15 cellular contexts compared by ENCODE assay signal in the genomic region with DNA sequence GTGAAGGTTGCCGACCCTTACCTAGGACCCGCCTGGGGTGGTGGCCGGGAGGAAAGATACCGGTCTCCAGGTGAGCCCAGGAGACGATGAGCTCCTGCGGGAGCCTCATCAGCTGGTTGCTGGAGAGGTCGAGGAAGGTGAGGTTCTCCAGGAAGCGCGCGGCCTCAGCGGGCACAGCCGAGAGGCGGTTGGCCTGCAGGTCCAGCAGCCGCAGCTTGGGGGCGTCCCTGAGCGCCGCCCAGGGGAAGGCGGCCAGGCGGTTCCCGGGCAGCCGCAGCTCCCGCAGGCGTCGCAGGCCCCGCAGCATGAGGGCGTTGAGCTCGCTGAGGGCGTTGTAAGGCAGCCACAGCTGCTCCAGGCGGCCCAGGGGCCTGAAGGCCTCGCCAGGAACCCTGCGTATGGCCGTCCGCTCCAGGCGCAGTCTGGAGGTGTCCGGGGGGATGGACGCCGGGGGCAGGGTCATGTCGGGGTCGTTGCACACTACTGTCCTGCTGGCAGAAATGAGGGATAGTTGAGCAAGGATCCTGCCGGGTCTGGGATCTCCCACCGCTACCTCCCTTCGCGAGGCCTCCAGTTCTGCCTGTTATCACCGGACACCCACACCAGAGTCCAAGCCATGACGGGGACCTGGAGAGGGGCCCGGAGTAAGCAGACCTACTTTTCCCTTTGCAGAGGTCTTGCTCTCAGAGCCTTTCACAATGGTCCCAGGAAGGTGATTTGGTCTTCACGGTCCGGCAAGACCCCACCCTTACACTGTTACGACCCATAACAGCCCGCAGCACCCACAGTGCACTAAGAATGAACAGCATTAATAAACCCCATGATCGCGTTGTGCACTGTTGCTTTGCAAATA. TPM values are rescaled to one million over a fixed set of nuclear protein-coding genes. Genes with fewer than 3 reads are reported as not detected.
DNase-seq lines count a peak whose midpoint lies in the region; ATAC-seq and TF ChIP-seq lines count a peak whose summit lies in the region.
"Had no signal": no experiment of that assay in that cellular context is flagged by ENCODE, and none has a peak within 500 bp of the region (broad histone marks: within the 10 kb centered on the region; RNA-seq: fewer than 3 reads in every experiment).

No MANE protein-coding gene starts in this region.

- H3K36me3 ChIP-seq in Panc1 (ENCODE audit: control insufficient read depth, insufficient read depth, low read length) = no peaks in the 10 kb centered on the region
- H3K36me3 ChIP-seq in cardiac muscle cell = no peaks in the 10 kb centered on the region
- no peaks in the 10 kb centered on the region for H3K36me3 ChIP-seq in osteoblast (ENCODE audit: insufficient read depth, low read length)
- H3K36me3 ChIP-seq: gastroesophageal sphincter, SJCRH30, upper lobe of left lung had no signal

- H3K9me3 ChIP-seq in Panc1 (ENCODE audit: control insufficient read depth, insufficient read depth, low read depth, low read length) = no peaks in the 10 kb centered on the region
- no peaks in the 10 kb centered on the region for H3K9me3 ChIP-seq in cardiac muscle cell (ENCODE audit: low read depth)
- no peaks in the 10 kb centered on the region for H3K9me3 ChIP-seq in osteoblast (ENCODE audit: low read depth, low read length)
- H3K9me3 ChIP-seq: gastroesophageal sphincter, SJCRH30, upper lobe of left lung had no signal

- no peak overlapping the region for H3K4me3 Mint-ChIP-seq in effector memory CD8-positive, alpha-beta T cell
- H3K4me3 Mint-ChIP-seq in activated T-helper 17 cell treated with anti-CD3 and anti-CD28 coated beads, Interleukin-2, amount 50 U/mL, for 72 hours = no peak overlapping the region

- no peaks in the 10 kb centered on the region for H4K20me1 ChIP-seq in osteoblast (ENCODE audit: insufficient read depth, low read length)

- H3K27me3 ChIP-seq in Panc1 (ENCODE audit: control insufficient read depth, insufficient read depth, low read length) (peaks cover 9% of the 10 kb centered on the region; the same call in 1 of the 2 replicates), cardiac muscle cell (peaks cover 5% of the 10 kb centered on the region), osteoblast (ENCODE audit: insufficient read depth, low read length) (no peaks in the 10 kb centered on the region)
- H3K27me3 ChIP-seq: SJCRH30, upper lobe of left lung had no signal

- ATAC-seq in Panc1 = no peak
- no peak for ATAC-seq in effector memory CD8-positive, alpha-beta T cell (replicated peaks)
- ATAC-seq in GM19397 (IDR thresholded peaks at IDR 0.05; ENCODE audit: unreplicated experiment) = no peak
- ATAC-seq in activated T-helper 17 cell treated with anti-CD3 and anti-CD28 coated beads, Interleukin-2, amount 50 U/mL, for 72 hours (replicated peaks) = no peak
- ATAC-seq: gastroesophageal sphincter had no signal

- in situ Hi-C loops in Panc1 (cut with HindIII; ENCODE audit: low pct_unique_long_range_greater_than_20kb, low sequenced_read_pairs) = no loop called here

- peaks cover 2% of the 10 kb centered on the region for H3K36me3 Mint-ChIP-seq in effector memory CD8-positive, alpha-beta T cell (ENCODE audit: insufficient read depth)
- H3K36me3 Mint-ChIP-seq in activated T-helper 17 cell treated with anti-CD3 and anti-CD28 coated beads, Interleukin-2, amount 50 U/mL, for 72 hours (ENCODE audit: low read depth) = no peaks in the 10 kb centered on the region

- no peak overlapping the region for H3K27ac Mint-ChIP-seq in effector memory CD8-positive, alpha-beta T cell
- H3K27ac Mint-ChIP-seq in activated T-helper 17 cell treated with anti-CD3 and anti-CD28 coated beads, Interleukin-2, amount 50 U/mL, for 72 hours = no peak overlapping the region

- no peak overlapping the region for H2AFZ ChIP-seq in osteoblast (ENCODE audit: low read length)

- H3K9me3 Mint-ChIP-seq in effector memory CD8-positive, alpha-beta T cell = no peaks in the 10 kb centered on the region
- H3K9me3 Mint-ChIP-seq in activated T-helper 17 cell treated with anti-CD3 and anti-CD28 coated beads, Interleukin-2, amount 50 U/mL, for 72 hours = no peaks in the 10 kb centered on the region

- H3K4me3 ChIP-seq in GM12875 (ENCODE audit: low read depth, low read length) (no peak overlapping the region), Panc1 (ENCODE audit: low read depth in 2 of 2, low read length in 2 of 2) (no peak overlapping the region), cardiac muscle cell (no peak overlapping the region), osteoblast (ENCODE audit: insufficient read depth, low read length) (no peak overlapping the region)
- H3K4me3 ChIP-seq: gastroesophageal sphincter, SJCRH30, upper lobe of left lung had no signal

- H3K4me2 ChIP-seq in osteoblast (ENCODE audit: insufficient read depth, low read length) = no peak overlapping the region

- TF ChIP-seq CTCF in GM12875 (IDR thresholded peaks at IDR 0.05; ENCODE audit: borderline replicate concordance, insufficient read depth, low read depth, low read length) = 0 out of 2 replicates have a peak, but pooled peaks have one; percentile 26
- peak; percentile 53; the same call in 1 of the 2 replicates for TF ChIP-seq CTCF in Panc1 (IDR thresholded peaks at IDR 0.05)
- peak; percentile 17 for TF ChIP-seq CTCF in cardiac muscle cell (IDR thresholded peaks at IDR 0.05; ENCODE audit: low read depth, low read length)
- TF ChIP-seq CTCF in osteoblast (IDR thresholded peaks at IDR 0.05; ENCODE audit: extremely low read depth, low read depth, low read length) = no peak

- H3K4me1 ChIP-seq in Panc1 (ENCODE audit: control insufficient read depth, insufficient read depth, low read length) (no peaks in the 10 kb centered on the region), cardiac muscle cell (ENCODE audit: low read depth) (no peaks in the 10 kb centered on the region), osteoblast (ENCODE audit: insufficient read depth, low read length) (no peaks in the 10 kb centered on the region)
- H3K4me1 ChIP-seq: gastroesophageal sphincter, SJCRH30, upper lobe of left lung had no signal

- H3K27ac ChIP-seq in Panc1 (ENCODE audit: low read length) = no peak overlapping the region
- H3K27ac ChIP-seq in cardiac muscle cell = no peak overlapping the region
- H3K27ac ChIP-seq in osteoblast (ENCODE audit: low read depth, low read length) = no peak overlapping the region
- H3K27ac ChIP-seq: gastroesophageal sphincter, SJCRH30, upper lobe of left lung had no signal

- intact Hi-C loops in Panc1 (cut with micrococcal nuclease; ENCODE audit: unreplicated experiment) = no loop called here

- CTCF ChIA-PET in Panc1 (lab: Charles Lee) = interaction anchor here (0.6 to 1.1 kb wide), 2 partner anchors 12 to 32 kb away, joined by 3 to 8 read pairs; no protein-coding TSS in a partner anchor

- POLR2A ChIA-PET in Panc1 (lab: Charles Lee) = no interaction called here

- H3K79me2 ChIP-seq in osteoblast (ENCODE audit: insufficient read depth, low read length) = no peaks in the 10 kb centered on the region

- BruUV-seq in Panc1 (replicated peaks; lab: Mats Ljungman, UMichigan) = no TSS peak

- peaks cover 48 to 73% of the 10 kb centered on the region in 2 donors for H3K27me3 Mint-ChIP-seq in effector memory CD8-positive, alpha-beta T cell
- peaks cover 13% of the 10 kb centered on the region for H3K27me3 Mint-ChIP-seq in activated T-helper 17 cell treated with anti-CD3 and anti-CD28 coated beads, Interleukin-2, amount 50 U/mL, for 72 hours

- no peaks in the 10 kb centered on the region for H3K4me1 Mint-ChIP-seq in effector memory CD8-positive, alpha-beta T cell (ENCODE audit: low read depth in 2 of 2)
- H3K4me1 Mint-ChIP-seq in activated T-helper 17 cell treated with anti-CD3 and anti-CD28 coated beads, Interleukin-2, amount 50 U/mL, for 72 hours = no peaks in the 10 kb centered on the region

- DNase-seq in Panc1 (ENCODE audit: low read depth, low spot score) (no peak), cardiac muscle cell (ENCODE audit: low read depth in 1 of 2, low spot score in 1 of 2) (peak in 1 of 2 donors; percentile 3), osteoblast (ENCODE audit: insufficient read length, low spot score, missing footprints) (peak; percentile 50)
- no peak for DNase-seq in effector memory CD8-positive, alpha-beta T cell
- DNase-seq: activated effector memory CD4-positive, alpha-beta T cell treated with Interleukin-2 at 50 U/mL for 16 hours; effector CD8-positive, alpha-beta T cell; NK-92 treated with Interleukin-12 subunit alpha and Interleukin-12 subunit beta, amount 100 ng/mL, for 24 hours; SJCRH30; T-helper 9 cell had no signal

RNA-seq across cellular contexts. Expression of a gene that starts 3.9 kb away (rescaled TPM):
- not detected for total RNA-seq in Panc1 (2021; ENCODE audit: unreplicated experiment)
- polyA plus RNA-seq in Panc1 (2012; ENCODE audit: insufficient read length) = not detected
- not detected in 2 replicates for total RNA-seq in cardiac muscle cell
- not detected in 2 replicates for polyA plus RNA-seq in cardiac muscle cell
- total RNA-seq in osteoblast = not detected in 2 replicates
- not detected for total RNA-seq in activated T-helper 17 cell treated with anti-CD3 and anti-CD28 coated beads, Interleukin-2, amount 50 U/mL, for 72 hours
- total RNA-seq: renal cortical epithelial cell, SJCRH30, upper lobe of left lung had no signal

RNA-seq across cellular contexts. Expression of a gene that starts 7.4 kb away (rescaled TPM):
- total RNA-seq in Panc1 (2021; ENCODE audit: unreplicated experiment) (not detected), cardiac muscle cell (not detected in 2 replicates), osteoblast (not detected in 2 replicates)
- not detected for polyA plus RNA-seq in Panc1 (2012; ENCODE audit: insufficient read length)
- not detected in 2 replicates for polyA plus RNA-seq in cardiac muscle cell
- not detected for total RNA-seq in activated T-helper 17 cell treated with anti-CD3 and anti-CD28 coated beads, Interleukin-2, amount 50 U/mL, for 72 hours
- total RNA-seq: renal cortical epithelial cell had no signal

RNA-seq across cellular contexts. Expression of a gene that starts 12.1 kb away (rescaled TPM):
- not detected for total RNA-seq in Panc1 (2021; ENCODE audit: unreplicated experiment)
- not detected for polyA plus RNA-seq in Panc1 (2012; ENCODE audit: insufficient read length)
- not detected in 2 replicates for total RNA-seq in cardiac muscle cell
- polyA plus RNA-seq in cardiac muscle cell = not detected in 2 replicates
- total RNA-seq in osteoblast = not detected in 2 replicates
- not detected for total RNA-seq in activated T-helper 17 cell treated with anti-CD3 and anti-CD28 coated beads, Interleukin-2, amount 50 U/mL, for 72 hours
- total RNA-seq: gastroesophageal sphincter, renal cortical epithelial cell, SJCRH30, upper lobe of left lung had no signal

RNA-seq across cellular contexts. Expression of a gene that starts 43.1 kb away (rescaled TPM):
- 0.39 TPM for total RNA-seq in Panc1 (2021; ENCODE audit: unreplicated experiment)
- polyA plus RNA-seq in Panc1 (2012; ENCODE audit: insufficient read length) = not detected
- total RNA-seq in cardiac muscle cell = 0.12 and 0.18 TPM in 2 replicates
- 0.59 and 0.72 TPM in 2 replicates for polyA plus RNA-seq in cardiac muscle cell
- under 0.01 TPM in 1 of 2 replicates, not detected in the other for total RNA-seq in osteoblast
- under 1 TPM; 0.11 TPM for total RNA-seq in activated T-helper 17 cell treated with anti-CD3 and anti-CD28 coated beads, Interleukin-2, amount 50 U/mL, for 72 hours
